In the genomic region with DNA sequence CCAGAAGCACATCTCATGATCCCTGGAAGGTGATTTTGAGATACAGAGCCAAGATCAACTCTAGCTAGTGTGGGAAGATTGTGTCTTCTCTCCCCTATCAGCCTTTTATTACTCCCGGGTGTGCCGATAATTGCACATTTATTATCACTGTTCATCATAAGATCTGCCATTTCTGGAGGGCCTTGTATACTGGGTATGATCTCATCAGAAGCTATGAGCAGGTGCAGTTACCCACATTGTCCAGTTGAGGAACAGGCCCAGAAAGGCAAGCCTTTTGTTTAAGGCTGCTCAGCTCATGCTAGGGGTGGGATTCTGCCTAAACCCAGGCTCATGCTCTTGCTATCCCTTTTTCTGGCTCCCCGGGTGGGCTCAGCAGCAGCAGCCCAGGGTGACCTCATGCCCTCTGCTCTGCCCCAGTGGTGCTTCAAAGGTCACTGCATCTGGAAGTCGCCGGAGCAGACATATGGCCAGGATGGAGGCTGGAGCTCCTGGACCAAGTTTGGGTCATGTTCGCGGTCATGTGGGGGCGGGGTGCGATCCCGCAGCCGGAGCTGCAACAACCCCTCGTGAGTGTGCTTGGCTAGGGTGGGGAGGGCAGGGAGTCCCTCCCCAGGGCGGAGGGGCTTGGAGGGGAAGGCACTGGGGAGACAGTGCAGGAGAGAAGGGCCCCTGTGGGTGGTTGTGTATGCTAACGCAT, we compare ENCODE assay signal across 21 cellular contexts. TPM values are rescaled to one million over a fixed set of nuclear protein-coding genes. Genes with fewer than 3 reads are reported as not detected.
DNase-seq lines count a peak whose midpoint lies in the region; ATAC-seq and TF ChIP-seq lines count a peak whose summit lies in the region.
"Had no signal": no experiment of that assay in that cellular context is flagged by ENCODE, and none has a peak within 500 bp of the region (broad histone marks: within the 10 kb centered on the region; RNA-seq: fewer than 3 reads in every experiment).

No MANE protein-coding gene starts in this region.

- POLR2A ChIA-PET in WTC11 (lab: Charles Lee), result no interaction called here

- no peak overlapping the region for H3K4me3 Mint-ChIP-seq in stimulated activated naive CD8-positive, alpha-beta T cell treated with anti-CD3 and anti-CD28 coated beads, Interleukin-15, amount 100 ng/mL, for 72 hours
- no peak overlapping the region for H3K4me3 Mint-ChIP-seq in WTC11

- H3K9me3 Mint-ChIP-seq in stimulated activated naive CD8-positive, alpha-beta T cell treated with anti-CD3 and anti-CD28 coated beads, Interleukin-15, amount 100 ng/mL, for 72 hours, result no peaks in the 10 kb centered on the region
- H3K9me3 Mint-ChIP-seq in WTC11, result no peaks in the 10 kb centered on the region

- DNase-seq in stimulated activated naive CD8-positive, alpha-beta T cell treated with anti-CD3 and anti-CD28 coated beads, Interleukin-15, amount 100 ng/mL, for 72 hours, result no peak
- no peak for DNase-seq in stimulated activated naive CD8-positive, alpha-beta T cell treated with anti-CD3 and anti-CD28 coated beads, Interleukin-15, Interleukin-2, amounts not matched to agents 100 U/mL and 50 U/mL, for 24 hours
- DNase-seq in WTC11 (ENCODE audit: low spot score), result no peak
- DNase-seq in kidney glomerular epithelial cell (lab: John Stamatoyannopoulos, UW), result peak; percentile 12
- no peak for DNase-seq in GF-D8 (lab: John Stamatoyannopoulos, UW)
- DNase-seq in stimulated activated CD4-positive, alpha-beta T cell treated with anti-CD3 and anti-CD28 coated beads, Interleukin-4, amount 100 ng/mL, for 4 hours, result no peak
- no peak for DNase-seq in hippocampal formation (lab: John Stamatoyannopoulos, UW)
- DNase-seq: activated CD8-positive, alpha-beta memory T cell treated with anti-CD3 and anti-CD28 coated beads for 24 hours; Calu3; erythroblast; islet precursor cell; MG63; midbrain; NCI-H1930; NCI-H524; stimulated activated naive CD4-positive, alpha-beta T cell treated with Interleukin-2 at 50 U/mL for 16 hours had no signal

- H3K27me3 Mint-ChIP-seq in stimulated activated naive CD8-positive, alpha-beta T cell treated with anti-CD3 and anti-CD28 coated beads, Interleukin-15, amount 100 ng/mL, for 72 hours, result no peaks in the 10 kb centered on the region
- no peaks in the 10 kb centered on the region for H3K27me3 Mint-ChIP-seq in WTC11 (ENCODE audit: low read depth)

- no peak overlapping the region for H3K27ac Mint-ChIP-seq in stimulated activated naive CD8-positive, alpha-beta T cell treated with anti-CD3 and anti-CD28 coated beads, Interleukin-15, amount 100 ng/mL, for 72 hours
- H3K27ac Mint-ChIP-seq in WTC11, result no peak overlapping the region

- CTCF ChIA-PET in WTC11 (lab: Charles Lee), result interaction anchor here (0.6 to 1.3 kb wide), 6 partner anchors 16 to 284 kb away, joined by 3 to 4 read pairs (median 3); no protein-coding TSS in a partner anchor

- peaks cover 32% of the 10 kb centered on the region for H3K4me1 Mint-ChIP-seq in stimulated activated naive CD8-positive, alpha-beta T cell treated with anti-CD3 and anti-CD28 coated beads, Interleukin-15, amount 100 ng/mL, for 72 hours
- 0 out of 2 replicates have a peak, but pooled peaks cover 2% of the 10 kb centered on the region for H3K4me1 Mint-ChIP-seq in WTC11

- peak; percentile 64 for ATAC-seq in stimulated activated naive CD8-positive, alpha-beta T cell treated with anti-CD3 and anti-CD28 coated beads, Interleukin-15, amount 100 ng/mL, for 72 hours
- ATAC-seq in stimulated activated naive CD8-positive, alpha-beta T cell treated with anti-CD3 and anti-CD28 coated beads, Interleukin-15, Interleukin-2, amounts not matched to agents 100 U/mL and 50 U/mL, for 24 hours, result no peak
- peak; percentile 24 for ATAC-seq in WTC11
- ATAC-seq in GM18858 (IDR thresholded peaks at IDR 0.05; ENCODE audit: unreplicated experiment), result no peak

- H3K36me3 Mint-ChIP-seq in WTC11, result no peaks in the 10 kb centered on the region

- no peak for TF ChIP-seq CTCF in WTC11 (IDR thresholded peaks at IDR 0.05)

TF ChIP-seq in WTC11, 78 proteins besides CTCF, POLR2A, EP300 and RAD21:
- TF ChIP-seq ZNF423 (CRISPR knock-in tag; IDR thresholded peaks at IDR 0.05), result no peak
- TF ChIP-seq, protein P1, sequence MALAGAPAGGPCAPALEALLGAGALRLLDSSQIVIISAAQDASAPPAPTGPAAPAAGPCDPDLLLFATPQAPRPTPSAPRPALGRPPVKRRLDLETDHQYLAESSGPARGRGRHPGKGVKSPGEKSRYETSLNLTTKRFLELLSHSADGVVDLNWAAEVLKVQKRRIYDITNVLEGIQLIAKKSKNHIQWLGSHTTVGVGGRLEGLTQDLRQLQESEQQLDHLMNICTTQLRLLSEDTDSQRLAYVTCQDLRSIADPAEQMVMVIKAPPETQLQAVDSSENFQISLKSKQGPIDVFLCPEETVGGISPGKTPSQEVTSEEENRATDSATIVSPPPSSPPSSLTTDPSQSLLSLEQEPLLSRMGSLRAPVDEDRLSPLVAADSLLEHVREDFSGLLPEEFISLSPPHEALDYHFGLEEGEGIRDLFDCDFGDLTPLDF (CRISPR knock-in tag; IDR thresholded peaks at IDR 0.05), result no peak
- TF ChIP-seq, protein P2, sequence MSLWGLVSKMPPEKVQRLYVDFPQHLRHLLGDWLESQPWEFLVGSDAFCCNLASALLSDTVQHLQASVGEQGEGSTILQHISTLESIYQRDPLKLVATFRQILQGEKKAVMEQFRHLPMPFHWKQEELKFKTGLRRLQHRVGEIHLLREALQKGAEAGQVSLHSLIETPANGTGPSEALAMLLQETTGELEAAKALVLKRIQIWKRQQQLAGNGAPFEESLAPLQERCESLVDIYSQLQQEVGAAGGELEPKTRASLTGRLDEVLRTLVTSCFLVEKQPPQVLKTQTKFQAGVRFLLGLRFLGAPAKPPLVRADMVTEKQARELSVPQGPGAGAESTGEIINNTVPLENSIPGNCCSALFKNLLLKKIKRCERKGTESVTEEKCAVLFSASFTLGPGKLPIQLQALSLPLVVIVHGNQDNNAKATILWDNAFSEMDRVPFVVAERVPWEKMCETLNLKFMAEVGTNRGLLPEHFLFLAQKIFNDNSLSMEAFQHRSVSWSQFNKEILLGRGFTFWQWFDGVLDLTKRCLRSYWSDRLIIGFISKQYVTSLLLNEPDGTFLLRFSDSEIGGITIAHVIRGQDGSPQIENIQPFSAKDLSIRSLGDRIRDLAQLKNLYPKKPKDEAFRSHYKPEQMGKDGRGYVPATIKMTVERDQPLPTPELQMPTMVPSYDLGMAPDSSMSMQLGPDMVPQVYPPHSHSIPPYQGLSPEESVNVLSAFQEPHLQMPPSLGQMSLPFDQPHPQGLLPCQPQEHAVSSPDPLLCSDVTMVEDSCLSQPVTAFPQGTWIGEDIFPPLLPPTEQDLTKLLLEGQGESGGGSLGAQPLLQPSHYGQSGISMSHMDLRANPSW (CRISPR knock-in tag; conservative IDR thresholded peaks at IDR 0.05; ENCODE audit: low read depth), result no peak
- TF ChIP-seq, protein P3, sequence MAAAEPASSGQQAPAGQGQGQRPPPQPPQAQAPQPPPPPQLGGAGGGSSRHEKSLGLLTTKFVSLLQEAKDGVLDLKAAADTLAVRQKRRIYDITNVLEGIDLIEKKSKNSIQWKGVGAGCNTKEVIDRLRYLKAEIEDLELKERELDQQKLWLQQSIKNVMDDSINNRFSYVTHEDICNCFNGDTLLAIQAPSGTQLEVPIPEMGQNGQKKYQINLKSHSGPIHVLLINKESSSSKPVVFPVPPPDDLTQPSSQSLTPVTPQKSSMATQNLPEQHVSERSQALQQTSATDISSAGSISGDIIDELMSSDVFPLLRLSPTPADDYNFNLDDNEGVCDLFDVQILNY (CRISPR knock-in tag; IDR thresholded peaks at IDR 0.05), result no peak

RNA-seq across cellular contexts. Expression of a gene that starts 46.6 kb away (rescaled TPM):
- not detected in 3 replicates for total RNA-seq in WTC11 (2021)
- total RNA-seq: Calu3, H1, HT1080, omental fat pad, smooth muscle cell had no signal

Comparison
In these comparisons a context has a peak if more than half of its experiments do, and no peak if none do; other contexts are left out.
1. ATAC-seq: peak in stimulated activated naive CD8-positive, alpha-beta T cell treated with anti-CD3 and anti-CD28 coated beads, Interleukin-15, amount 100 ng/mL, for 72 hours (single experiment) and WTC11 (single experiment); none in stimulated activated naive CD8-positive, alpha-beta T cell treated with anti-CD3 and anti-CD28 coated beads, Interleukin-15, Interleukin-2, amounts not matched to agents 100 U/mL and 50 U/mL, for 24 hours (single experiment) and GM18858 (single experiment).